31 cellular contexts compared by ENCODE assay signal in genomic region chr7:20381406-20382034, GRCh38. TPM values are rescaled to one million over a fixed set of nuclear protein-coding genes. Genes with fewer than 3 reads are reported as not detected.
"Had no signal": no experiment of that assay in that cellular context is flagged by ENCODE, and none has a peak within 500 bp of the region (broad histone marks: within the 10 kb centered on the region; RNA-seq: fewer than 3 reads in every experiment).

No MANE protein-coding gene starts in this region.

- DNase-seq: activated B cell treated with CpG ODN at 0.5 μM for 24 hours; activated CD4-positive, alpha-beta memory T cell treated with anti-CD3 and anti-CD28 coated beads for 36 hours; activated CD4-positive, alpha-beta T cell treated with anti-CD3 and anti-CD28 coated beads for 4 hours; activated CD4-positive, alpha-beta T cell treated with anti-CD3 and anti-CD28 coated beads, Interleukin-2, amount 10 ng/mL, durations not matched to agents 24 days and 14 days; activated CD4-positive, alpha-beta T cell treated with anti-CD3 and anti-CD28 coated beads, Interleukin-2, amount 50 U/mL, for 1 hour; activated CD4-positive, alpha-beta T cell treated with anti-CD3 and anti-CD28 coated beads, Interleukin-2, amount 50 U/mL, for 4 hours; activated CD4-positive, CD25-positive, alpha-beta regulatory T cell treated with anti-CD3 and anti-CD28 coated beads, Interleukin-2, amount 50 U/mL, for 72 hours; activated CD8-positive, alpha-beta memory T cell treated with anti-CD3 and anti-CD28 coated beads, Interleukin-2, amount 50 U/mL, for 4 hours; activated CD8-positive, alpha-beta T cell treated with anti-CD3 and anti-CD28 coated beads for 36 hours; activated effector memory CD4-positive, alpha-beta T cell treated with anti-CD3 and anti-CD28 coated beads, Interleukin-2, amount 50 U/mL, for 16 hours; activated gamma-delta T cell treated with Interleukin-2 at 50 U/mL for 16 hours; activated naive CD4-positive, alpha-beta T cell; activated naive CD4-positive, alpha-beta T cell treated with anti-CD3 and anti-CD28 coated beads, Interleukin-2, amount 10 ng/mL, durations not matched to agents 7 days and 5 days; activated naive CD8-positive, alpha-beta T cell treated with anti-CD3 and anti-CD28 coated beads, Interleukin-2, amount 10 ng/mL, durations not matched to agents 7 days and 5 days; activated naive CD8-positive, alpha-beta T cell treated with anti-CD3 and anti-CD28 coated beads, Interleukin-2, amount 50 U/mL, for 24 hours; activated T-cell treated with anti-CD3 and anti-CD28 coated beads for 4 hours; activated T-cell treated with anti-CD3 and anti-CD28 coated beads, Interleukin-2, amount 50 U/mL, for 1 hour; activated T-cell treated with anti-CD3 and anti-CD28 coated beads, Interleukin-2, amount 50 U/mL, for 4 hours; activated T-cell treated with anti-CD3 and anti-CD28 coated beads, Interleukin-2, amount 50 U/mL, for 72 hours; amygdala; anterior cingulate cortex; brain microvascular endothelial cell; central memory CD4-positive, alpha-beta T cell; T-helper 1 cell; T-helper 2 cell; T-helper 9 cell had no signal

- H3K27ac ChIP-seq: ascending aorta, brain microvascular endothelial cell, breast epithelium, VCaP had no signal

- FAIRE-seq: TTC549 had no signal

- H3K27me3 ChIP-seq: ascending aorta, brain microvascular endothelial cell, breast epithelium had no signal

- H3K4me1 ChIP-seq: ascending aorta, breast epithelium had no signal

- H3K36me3 ChIP-seq: brain microvascular endothelial cell had no signal

- ATAC-seq: activated CD8-positive, alpha-beta T cell treated with anti-CD3 and anti-CD28 coated beads for 36 hours; activated naive CD8-positive, alpha-beta T cell treated with anti-CD3 and anti-CD28 coated beads, Interleukin-2, amount 50 U/mL, for 24 hours; activated T-cell treated with anti-CD3 and anti-CD28 coated beads, Interleukin-2, amount 50 U/mL, for 4 hours; activated T-cell treated with anti-CD3 and anti-CD28 coated beads, Interleukin-2, amount 50 U/mL, for 72 hours; activated T-helper 17 cell treated with anti-CD3 and anti-CD28 coated beads, Interleukin-2, amount 50 U/mL, for 72 hours had no signal

- H3K4me3 ChIP-seq: ascending aorta, breast epithelium had no signal

- H3K9me3 ChIP-seq: ascending aorta, breast epithelium had no signal

RNA-seq across cellular contexts. Expression of gene ITGB8, which starts 50.8 kb away (rescaled TPM):
- total RNA-seq: activated CD4-positive, alpha-beta memory T cell treated with anti-CD3 and anti-CD28 coated beads for 36 hours; activated CD4-positive, alpha-beta T cell treated with anti-CD3 and anti-CD28 coated beads, Interleukin-2, amount 10 ng/mL, durations not matched to agents 24 days and 14 days; activated CD8-positive, alpha-beta T cell treated with anti-CD3 and anti-CD28 coated beads for 36 hours; activated naive CD8-positive, alpha-beta T cell treated with anti-CD3 and anti-CD28 coated beads, Interleukin-2, amount 10 ng/mL, durations not matched to agents 7 days and 5 days had no signal
